ENCODE assay signal across 8 cellular contexts in genomic region chr9:131739988-131740648, GRCh38. TPM values are rescaled to one million over a fixed set of nuclear protein-coding genes. Genes with fewer than 3 reads are reported as not detected.
DNase-seq lines count a peak whose midpoint lies in the region; ATAC-seq and TF ChIP-seq lines count a peak whose summit lies in the region.

TSS of gene RAPGEF1 (minus strand) at chr9:131740076. CDS start at chr9:131739830, 246 bp downstream.

- H3K27ac ChIP-seq in esophagus muscularis mucosa (replicated peaks in 1 of 4), result peak within 1 kb of the TSS; percentile 86 to 97 (median 88)

- TF ChIP-seq CTCF in esophagus muscularis mucosa (IDR thresholded peaks at IDR 0.05), result peak; percentile 80 to 96 (median 87)

- H3K27me3 ChIP-seq in esophagus muscularis mucosa, result no peaks in the 10 kb centered on the region

- H3K36me3 Mint-ChIP-seq in activated T-cell treated with anti-CD3 and anti-CD28 coated beads, Interleukin-2, amount 50 U/mL, for 4 hours (ENCODE audit: insufficient read depth), result peaks cover 3% of the 10 kb centered on the region
- H3K36me3 Mint-ChIP-seq in naive thymus-derived CD8-positive, alpha-beta T cell, result no peaks in the 10 kb centered on the region

- H3K4me3 ChIP-seq in esophagus muscularis mucosa, result peak within 1 kb of the TSS; percentile 60 to 94 (median 72)

- TF ChIP-seq EP300 in esophagus muscularis mucosa (IDR thresholded peaks at IDR 0.05), result no peak

- intact Hi-C loops in esophagus muscularis mucosa (cut with DNase I), result loop anchor here (1.0 to 10.0 kb wide), 3 partner anchors 63 to 385 kb away; no protein-coding TSS in a partner anchor

- DNase-seq in DMS 273 (lab: John Stamatoyannopoulos, UW; ENCODE audit: unreplicated experiment) (peak; percentile 84), DMS 273 treated with DMSO at 0.1 percent for 48 hours (lab: John Stamatoyannopoulos, UW) (no peak), NCI-H774 (lab: John Stamatoyannopoulos, UW) (peak; percentile 49), esophagus muscularis mucosa (ENCODE audit: extremely low spot score) (no peak)
- DNase-seq in activated T-cell treated with anti-CD3 and anti-CD28 coated beads, Interleukin-2, amount 50 U/mL, for 4 hours, result peak; percentile 83
- DNase-seq in naive thymus-derived CD8-positive, alpha-beta T cell, result peak; percentile 58 to 92 (median 84)
- peak; percentile 93 for DNase-seq in stimulated activated naive CD8-positive, alpha-beta T cell treated with anti-CD3 and anti-CD28 coated beads, Interleukin-15, Interleukin-2, amounts not matched to agents 100 U/mL and 50 U/mL, for 24 hours

- POLR2A ChIA-PET in naive thymus-derived CD8-positive, alpha-beta T cell (lab: Charles Lee), result interaction anchor here (0.7 to 2.9 kb wide), 5 partner anchors 11 to 161 kb away, joined by 4 to 28 read pairs (median 4); no protein-coding TSS in a partner anchor

- no peak for TF ChIP-seq POLR2A in esophagus muscularis mucosa (IDR thresholded peaks at IDR 0.05; ENCODE audit: low read depth)

- H3K9me3 ChIP-seq in esophagus muscularis mucosa, result no peaks in the 10 kb centered on the region

- H3K9me3 Mint-ChIP-seq in activated T-cell treated with anti-CD3 and anti-CD28 coated beads, Interleukin-2, amount 50 U/mL, for 4 hours, result no peaks in the 10 kb centered on the region
- no peaks in the 10 kb centered on the region for H3K9me3 Mint-ChIP-seq in naive thymus-derived CD8-positive, alpha-beta T cell

- peak within 1 kb of the TSS; percentile 89 for H3K4me3 Mint-ChIP-seq in activated T-cell treated with anti-CD3 and anti-CD28 coated beads, Interleukin-2, amount 50 U/mL, for 4 hours
- peak within 1 kb of the TSS; percentile 84 to 96 (median 90) for H3K4me3 Mint-ChIP-seq in naive thymus-derived CD8-positive, alpha-beta T cell

- peak; percentile 69 for ATAC-seq in HG02759 (IDR thresholded peaks at IDR 0.05; ENCODE audit: unreplicated experiment)
- ATAC-seq in activated T-cell treated with anti-CD3 and anti-CD28 coated beads, Interleukin-2, amount 50 U/mL, for 4 hours, result peak; percentile 69 to 76
- ATAC-seq in naive thymus-derived CD8-positive, alpha-beta T cell, result peak; percentile 71 to 72
- ATAC-seq in stimulated activated naive CD8-positive, alpha-beta T cell treated with anti-CD3 and anti-CD28 coated beads, Interleukin-15, Interleukin-2, amounts not matched to agents 100 U/mL and 50 U/mL, for 24 hours, result peak; percentile 87

- H3K36me3 ChIP-seq in esophagus muscularis mucosa, result no peaks in the 10 kb centered on the region

- H3K27ac Mint-ChIP-seq in naive thymus-derived CD8-positive, alpha-beta T cell, result peak within 1 kb of the TSS; percentile 81 to 94 (median 90)

- 83% methylated on average over 5 of the region's 64 CpGs for WGBS in esophagus muscularis mucosa

- H3K4me1 Mint-ChIP-seq in activated T-cell treated with anti-CD3 and anti-CD28 coated beads, Interleukin-2, amount 50 U/mL, for 4 hours (ENCODE audit: low read depth), result peaks cover 58% of the 10 kb centered on the region
- H3K4me1 Mint-ChIP-seq in naive thymus-derived CD8-positive, alpha-beta T cell, result peaks cover 47 to 65% (median 61%) of the 10 kb centered on the region in 4 donors

- H3K4me1 ChIP-seq in esophagus muscularis mucosa, result peaks cover 38 to 46% (median 43%) of the 10 kb centered on the region in 4 donors

- H3K27me3 Mint-ChIP-seq in activated T-cell treated with anti-CD3 and anti-CD28 coated beads, Interleukin-2, amount 50 U/mL, for 4 hours (ENCODE audit: low read depth), result no peaks in the 10 kb centered on the region
- H3K27me3 Mint-ChIP-seq in naive thymus-derived CD8-positive, alpha-beta T cell, result no peaks in the 10 kb centered on the region

RNA-seq across cellular contexts. Expression of gene RAPGEF1, which starts in this region (rescaled TPM):
- 100 to 1,000 TPM; 106 to 120 (median 111) TPM for total RNA-seq in activated T-cell treated with anti-CD3 and anti-CD28 coated beads, Interleukin-2, amount 50 U/mL, for 4 hours
- 100 to 1,000 TPM in 2 of 4 donors, 10 to 100 TPM in 2; 66.6 to 138 (median 101) TPM for total RNA-seq in esophagus muscularis mucosa
- total RNA-seq in naive thymus-derived CD8-positive, alpha-beta T cell, result 10 to 100 TPM; 91.7 to 94.7 TPM
- 1 to 10 TPM; 1.6 to 9.0 (median 4.4) TPM for polyA plus RNA-seq in naive thymus-derived CD8-positive, alpha-beta T cell

Comparison
In these comparisons a context has a peak if more than half of its experiments do, and no peak if none do; other contexts are left out.
1. DNase-seq: peak in DMS 273 (single experiment), NCI-H774 (single experiment), activated T-cell treated with anti-CD3 and anti-CD28 coated beads, Interleukin-2, amount 50 U/mL, for 4 hours (single experiment), naive thymus-derived CD8-positive, alpha-beta T cell (10 of 10) and stimulated activated naive CD8-positive, alpha-beta T cell treated with anti-CD3 and anti-CD28 coated beads, Interleukin-15, Interleukin-2, amounts not matched to agents 100 U/mL and 50 U/mL, for 24 hours (single experiment); none in DMS 273 treated with DMSO at 0.1 percent for 48 hours (single experiment) and esophagus muscularis mucosa (single experiment).
2. Peak in every context shown above with its lines, with median percentiles within 50 percentile points of each other: ATAC-seq.